8 cellular contexts compared by ENCODE assay signal in genomic region chr15:65376767-65377104, GRCh38. TPM values are rescaled to one million over a fixed set of nuclear protein-coding genes. Genes with fewer than 3 reads are reported as not detected.
A peak's percentile ranks its signal among the peaks of the same experiment; 100 is the strongest.
DNase-seq lines count a peak whose midpoint lies in the region; ATAC-seq and TF ChIP-seq lines count a peak whose summit lies in the region.
"Had no signal": no experiment of that assay in that cellular context is flagged by ENCODE, and none has a peak within 500 bp of the region (broad histone marks: within the 10 kb centered on the region; RNA-seq: fewer than 3 reads in every experiment).

No MANE protein-coding gene starts in this region.

- POLR2A ChIA-PET in IMR-90 (lab: Charles Lee; ENCODE audit: unreplicated experiment), result no interaction called here

- H3K4me1 Mint-ChIP-seq in stimulated activated naive CD8-positive, alpha-beta T cell treated with anti-CD3 and anti-CD28 coated beads, Interleukin-15, Interleukin-2, amounts not matched to agents 100 ng/mL and 50 ng/mL, for 24 hours (ENCODE audit: low read depth), result peaks cover 14% of the 10 kb centered on the region

- H4K8ac ChIP-seq in IMR-90 (ENCODE audit: low read depth in 2 of 2, low read length in 2 of 2), result no peak overlapping the region

- dilution Hi-C loops in IMR-90 (cut with HindIII; ENCODE audit: low sequenced_read_pairs, unreplicated experiment), result no loop called here

- no peak for TF ChIP-seq RAD21 in IMR-90 (IDR thresholded peaks at IDR 0.05; ENCODE audit: low read length)

- peak overlapping the region; percentile 87 for H2AFZ ChIP-seq in IMR-90 (replicated peaks; ENCODE audit: low read length, poor library complexity)

- peaks cover 69% of the 10 kb centered on the region for H3K27me3 Mint-ChIP-seq in stimulated activated naive CD8-positive, alpha-beta T cell treated with anti-CD3 and anti-CD28 coated beads, Interleukin-15, Interleukin-2, amounts not matched to agents 100 ng/mL and 50 ng/mL, for 24 hours

- in situ Hi-C loops in IMR-90 (cut with MboI; ENCODE audit: low sequenced_read_pairs), result no loop called here

- no peaks in the 10 kb centered on the region for H3K79me1 ChIP-seq in IMR-90 (ENCODE audit: low read depth in 1 of 2, low read length in 2 of 2)

- intact Hi-C loops in IMR-90 (cut with micrococcal nuclease), result no loop called here

- ATAC-seq in IMR-90 (ENCODE audit: low read depth), result no peak; the same call in none of the 2 replicates
- peak; percentile 18 to 54 for ATAC-seq in activated naive CD4-positive, alpha-beta T cell treated with anti-CD3 and anti-CD28 coated beads, Interleukin-2, amount 50 U/mL, for 72 hours
- ATAC-seq in HG03135 (IDR thresholded peaks at IDR 0.05; ENCODE audit: unreplicated experiment), result no peak

- no peak overlapping the region for H3K14ac ChIP-seq in IMR-90 (replicated peaks; ENCODE audit: low read depth, low read length)

- no peak overlapping the region for H3K27ac Mint-ChIP-seq in activated naive CD4-positive, alpha-beta T cell treated with anti-CD3 and anti-CD28 coated beads, Interleukin-2, amount 50 U/mL, for 72 hours
- H3K27ac Mint-ChIP-seq in stimulated activated naive CD8-positive, alpha-beta T cell treated with anti-CD3 and anti-CD28 coated beads, Interleukin-15, Interleukin-2, amounts not matched to agents 100 ng/mL and 50 ng/mL, for 24 hours, result no peak overlapping the region

- H3K9ac ChIP-seq in IMR-90 (ENCODE audit: low read depth, low read length), result no peak overlapping the region

- no peak overlapping the region for H4K5ac ChIP-seq in IMR-90 (ENCODE audit: low read depth, low read length)

- peak overlapping the region; percentile 94 for H3K4me2 ChIP-seq in IMR-90 (ENCODE audit: low read depth, low read length)

- CTCF ChIA-PET in IMR-90 (lab: Yijun Ruan, JAX), result interaction anchor here (1.6 kb wide), 1 partner anchor 58 kb away, joined by 4 read pairs; no protein-coding TSS in a partner anchor

- H2BK5ac ChIP-seq in IMR-90 (ENCODE audit: low read depth, low read length, poor library complexity, severe bottlenecking), result no peak overlapping the region

- BruUV-seq in IMR-90 (replicated peaks; lab: Mats Ljungman, UMichigan), result no TSS peak

- H2AK9ac ChIP-seq in IMR-90 (replicated peaks; ENCODE audit: low read depth, low read length, poor library complexity), result peak overlapping the region; percentile 60

- peak overlapping the region; percentile 53 for H3K4me3 ChIP-seq in IMR-90 (ENCODE audit: insufficient read depth, low read depth, low read length)
- H3K4me3 ChIP-seq in iPS-18c (ENCODE audit: insufficient read depth, low read depth, low read length), result peak overlapping the region; percentile 91

- H2BK20ac ChIP-seq in IMR-90 (ENCODE audit: low read depth, low read length), result no peak overlapping the region

- H3K27ac ChIP-seq in IMR-90 (ENCODE audit: insufficient read depth, low read length), result no peak overlapping the region

- peak overlapping the region; percentile 74 for H3K4me3 Mint-ChIP-seq in stimulated activated naive CD8-positive, alpha-beta T cell treated with anti-CD3 and anti-CD28 coated beads, Interleukin-15, Interleukin-2, amounts not matched to agents 100 ng/mL and 50 ng/mL, for 24 hours

- H3K4ac ChIP-seq in IMR-90 (ENCODE audit: low read depth, low read length), result no peak overlapping the region; the same call in 1 of the 2 replicates

- peaks cover 6% of the 10 kb centered on the region; the same call in 1 of the 2 replicates for H4K20me1 ChIP-seq in IMR-90 (ENCODE audit: insufficient read depth, low read length)

- DNase-seq in IMR-90 (no peak), AML-193 (lab: John Stamatoyannopoulos, UW) (no peak), germinal center (ENCODE audit: low spot score) (no peak)
- DNase-seq in activated naive CD4-positive, alpha-beta T cell treated with anti-CD3 and anti-CD28 coated beads, Interleukin-2, amount 50 U/mL, for 72 hours (ENCODE audit: low spot score in 2 of 2), result no peak

- no peak overlapping the region for H4K91ac ChIP-seq in IMR-90 (ENCODE audit: insufficient read depth, low read depth, low read length)

- H2BK120ac ChIP-seq in IMR-90 (ENCODE audit: low read depth, low read length), result no peak overlapping the region

- H3K36me3 Mint-ChIP-seq in activated naive CD4-positive, alpha-beta T cell treated with anti-CD3 and anti-CD28 coated beads, Interleukin-2, amount 50 U/mL, for 72 hours, result peaks cover 5% of the 10 kb centered on the region in 2 donors
- H3K36me3 Mint-ChIP-seq in stimulated activated naive CD8-positive, alpha-beta T cell treated with anti-CD3 and anti-CD28 coated beads, Interleukin-15, Interleukin-2, amounts not matched to agents 100 ng/mL and 50 ng/mL, for 24 hours (ENCODE audit: low read depth), result no peaks in the 10 kb centered on the region

- no peak overlapping the region for H3K56ac ChIP-seq in IMR-90 (ENCODE audit: extremely low read depth, insufficient read depth, low read length)

- no peaks in the 10 kb centered on the region for H3K36me3 ChIP-seq in IMR-90 (ENCODE audit: control insufficient read depth, insufficient read depth, low read length)

- H3K23ac ChIP-seq in IMR-90 (ENCODE audit: low read depth, low read length), result peak overlapping the region; percentile 79; the same call in 1 of the 2 replicates

- H3K9me3 ChIP-seq in IMR-90 (ENCODE audit: control insufficient read depth, insufficient read depth, low read length) (no peaks in the 10 kb centered on the region), iPS-18c (ENCODE audit: control insufficient read depth, insufficient read depth, low read length) (no peaks in the 10 kb centered on the region)

- no peaks in the 10 kb centered on the region for H3K9me3 Mint-ChIP-seq in activated naive CD4-positive, alpha-beta T cell treated with anti-CD3 and anti-CD28 coated beads, Interleukin-2, amount 50 U/mL, for 72 hours
- H3K9me3 Mint-ChIP-seq in stimulated activated naive CD8-positive, alpha-beta T cell treated with anti-CD3 and anti-CD28 coated beads, Interleukin-15, Interleukin-2, amounts not matched to agents 100 ng/mL and 50 ng/mL, for 24 hours, result no peaks in the 10 kb centered on the region

- H3K9me1 ChIP-seq in IMR-90 (ENCODE audit: insufficient read depth, low read length), result no peaks in the 10 kb centered on the region; the same call in 1 of the 2 replicates

- H3K18ac ChIP-seq in IMR-90 (ENCODE audit: low read depth, low read length), result no peak overlapping the region; the same call in 1 of the 2 replicates

- no peak overlapping the region for H2AK5ac ChIP-seq in IMR-90 (ENCODE audit: low read depth, low read length)

- no peak overlapping the region for H2BK15ac ChIP-seq in IMR-90 (ENCODE audit: low read depth, low read length)

- TF ChIP-seq CTCF in IMR-90 (conservative IDR thresholded peaks at IDR 0.05; ENCODE audit: low read depth, low read length), result no peak

- peaks cover 65% of the 10 kb centered on the region for H3K27me3 ChIP-seq in IMR-90 (ENCODE audit: control insufficient read depth, insufficient read depth, low read length)

- 2% methylated on average over 17 of the region's 21 CpGs; no CpG with 5 or more reads in 1 of the 2 experiments for WGBS in IMR-90 (ENCODE audit: extremely low coverage in 2 of 2, insufficient read length in 1 of 2), 2 experiments

- H3K4me1 ChIP-seq in IMR-90 (ENCODE audit: control insufficient read depth, insufficient read depth, low read length), result peaks cover 2% of the 10 kb centered on the region; the same call in 1 of the 2 replicates

- no peak for TF ChIP-seq POLR2A in IMR-90 (IDR thresholded peaks at IDR 0.05; ENCODE audit: low read depth, low read length)

TF ChIP-seq in IMR-90, 13 proteins besides CTCF, POLR2A, EP300 and RAD21:
- TF ChIP-seq MXI1 (IDR thresholded peaks at IDR 0.05; ENCODE audit: borderline replicate concordance, low read depth, low read length) (no peak), CEBPB (IDR thresholded peaks at IDR 0.05; ENCODE audit: low read depth, low read length) (no peak), FOS (IDR thresholded peaks at IDR 0.05; ENCODE audit: low read depth, low read length) (no peak), CHD1 (IDR thresholded peaks at IDR 0.05; ENCODE audit: low read depth, low read length) (no peak), BHLHE40 (IDR thresholded peaks at IDR 0.05; ENCODE audit: low read depth, low read length) (peak; percentile 63; the same call in 1 of the 2 replicates), RCOR1 (IDR thresholded peaks at IDR 0.05; ENCODE audit: insufficient replicate concordance, low read length) (no peak), MAFK (IDR thresholded peaks at IDR 0.05; ENCODE audit: low read depth, low read length) (no peak), MAZ (IDR thresholded peaks at IDR 0.05; ENCODE audit: borderline replicate concordance, low read depth, low read length) (no peak), USF2 (IDR thresholded peaks at IDR 0.05; ENCODE audit: low read depth, low read length) (peak; percentile 51; the same call in 1 of the 2 replicates)

RNA-seq across cellular contexts. Expression of gene IGDCC3, which starts 1.1 kb away (rescaled TPM):
- total RNA-seq in IMR-90 (2012; rRNA removed), result under 0.01 and 0.18 TPM in 2 replicates
- 0.19 and 0.32 TPM in 2 replicates for polyA plus RNA-seq in IMR-90 (2012; rRNA removed)
- polyA plus RNA-seq in IMR-90 (2012; cell fraction: cytosol; rRNA removed), result 0.03 and 0.12 TPM in 2 replicates
- polyA plus RNA-seq in IMR-90 (2012; cell fraction: nucleus; rRNA removed; ENCODE audit: low replicate concordance), result 0.27 and 0.29 TPM in 2 replicates
- not detected for total RNA-seq in activated naive CD4-positive, alpha-beta T cell treated with anti-CD3 and anti-CD28 coated beads, Interleukin-2, amount 50 U/mL, for 72 hours
- total RNA-seq: RPMI7951 had no signal

RNA-seq across cellular contexts. Expression of gene IGDCC4, which starts 46.0 kb away (rescaled TPM):
- total RNA-seq in IMR-90 (2012; rRNA removed), result 0.54 and 0.56 TPM in 2 replicates
- 2.3 and 2.7 TPM in 2 replicates for polyA plus RNA-seq in IMR-90 (2012; rRNA removed)
- polyA plus RNA-seq in IMR-90 (2012; cell fraction: cytosol; rRNA removed), result 1.2 and 2.6 TPM in 2 replicates
- 12.3 and 14.6 TPM in 2 replicates for polyA plus RNA-seq in IMR-90 (2012; cell fraction: nucleus; rRNA removed; ENCODE audit: low replicate concordance)
- total RNA-seq in activated naive CD4-positive, alpha-beta T cell treated with anti-CD3 and anti-CD28 coated beads, Interleukin-2, amount 50 U/mL, for 72 hours, result under 1 TPM; 0.10 to 0.39 TPM

Comparison
In these comparisons a context has a peak if more than half of its experiments do, and no peak if none do; other contexts are left out.
1. ATAC-seq: peak in activated naive CD4-positive, alpha-beta T cell treated with anti-CD3 and anti-CD28 coated beads, Interleukin-2, amount 50 U/mL, for 72 hours (2 of 2); none in IMR-90 (single experiment) and HG03135 (single experiment).